In the genomic region with DNA sequence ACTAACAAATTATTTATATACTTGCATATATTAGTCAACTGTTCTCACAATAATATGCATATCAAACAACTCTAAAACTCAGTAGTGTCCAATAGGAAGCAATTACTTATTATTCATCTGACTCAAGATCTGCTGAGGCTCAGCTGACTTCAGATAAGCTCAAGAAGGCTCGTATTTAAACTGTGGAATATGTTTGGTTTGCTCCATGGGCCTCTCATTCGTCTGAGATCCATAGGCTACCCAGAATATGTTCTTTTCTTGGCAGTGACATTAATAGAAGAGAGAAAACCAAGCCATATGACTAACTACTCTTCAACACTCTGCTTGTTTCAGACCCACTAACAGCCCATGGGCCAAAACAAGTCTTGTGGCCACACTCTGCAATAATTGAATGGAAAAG, we compare ENCODE assay signal across 3 cellular contexts.
"Had no signal": no experiment of that assay in that cellular context is flagged by ENCODE, and none has a peak within 500 bp of the region (broad histone marks: within the 10 kb centered on the region; RNA-seq: fewer than 3 reads in every experiment).

No MANE protein-coding gene starts in this region.

- DNase-seq: GDM1, GF-D8 had no signal

- ATAC-seq: GM12878 had no signal

- H3K4me3 ChIP-seq: GM12878 had no signal
